In the genomic region with DNA sequence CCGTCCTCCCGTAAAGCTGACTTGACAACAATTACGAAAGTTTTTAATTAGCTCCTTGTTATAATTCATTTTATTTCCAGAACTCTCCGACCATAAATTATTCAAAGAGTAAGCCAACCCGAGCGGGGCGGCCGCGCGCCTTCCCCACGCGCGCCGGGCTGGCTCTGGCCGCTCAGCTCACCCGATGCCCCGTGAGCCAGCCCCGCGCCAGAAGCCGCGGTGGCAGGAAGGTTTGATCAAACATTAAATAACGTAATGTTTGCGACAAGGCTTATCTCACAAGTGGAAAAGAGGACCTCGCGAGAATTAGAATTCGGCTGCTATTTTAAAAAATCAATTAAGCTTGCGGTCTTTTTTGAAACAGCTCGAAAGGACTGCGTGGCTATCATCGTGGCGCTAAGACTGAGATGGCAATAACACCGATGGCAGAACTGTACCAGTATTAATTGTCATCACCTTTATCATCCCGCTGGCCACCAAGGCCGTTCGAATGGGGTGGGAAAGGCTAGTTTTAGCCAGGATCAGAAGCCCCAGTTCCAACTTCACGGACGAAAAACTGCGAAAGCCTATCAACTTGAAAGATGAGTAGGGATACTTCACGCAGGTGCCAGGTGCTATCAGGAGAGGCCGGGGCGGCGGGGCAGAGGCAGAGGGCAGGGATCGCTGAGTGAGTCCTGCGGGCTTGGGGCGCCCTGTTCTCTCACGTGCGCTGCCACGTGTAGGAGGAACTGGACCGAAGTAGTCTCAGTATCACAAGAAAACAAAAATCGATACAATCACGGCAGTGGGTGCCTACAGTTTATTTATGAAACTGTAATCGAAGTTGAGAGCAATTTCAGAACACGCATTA, we compare ENCODE assay signal across 2 cellular contexts.
TF ChIP-seq lines count a peak whose summit lies in the region.

No MANE protein-coding gene starts in this region.

TF ChIP-seq in WTC11, 78 proteins besides CTCF, POLR2A, EP300 and RAD21 (continues in another document):
- TF ChIP-seq, protein P1, sequence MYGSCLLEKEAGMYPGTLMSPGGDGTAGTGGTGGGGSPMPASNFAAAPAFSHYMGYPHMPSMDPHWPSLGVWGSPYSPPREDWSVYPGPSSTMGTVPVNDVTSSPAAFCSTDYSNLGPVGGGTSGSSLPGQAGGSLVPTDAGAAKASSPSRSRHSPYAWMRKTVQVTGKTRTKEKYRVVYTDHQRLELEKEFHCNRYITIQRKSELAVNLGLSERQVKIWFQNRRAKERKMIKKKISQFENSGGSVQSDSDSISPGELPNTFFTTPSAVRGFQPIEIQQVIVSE (CRISPR knock-in tag; IDR thresholded peaks at IDR 0.05; ENCODE audit: borderline replicate concordance): no peak
- no peak for TF ChIP-seq ZNF396 (CRISPR knock-in tag; IDR thresholded peaks at IDR 0.05; ENCODE audit: borderline replicate concordance)
- no peak for TF ChIP-seq NFATC4 (CRISPR knock-in tag; IDR thresholded peaks at IDR 0.05)
- TF ChIP-seq CREM (CRISPR knock-in tag; IDR thresholded peaks at IDR 0.05): no peak
- TF ChIP-seq, protein P2, sequence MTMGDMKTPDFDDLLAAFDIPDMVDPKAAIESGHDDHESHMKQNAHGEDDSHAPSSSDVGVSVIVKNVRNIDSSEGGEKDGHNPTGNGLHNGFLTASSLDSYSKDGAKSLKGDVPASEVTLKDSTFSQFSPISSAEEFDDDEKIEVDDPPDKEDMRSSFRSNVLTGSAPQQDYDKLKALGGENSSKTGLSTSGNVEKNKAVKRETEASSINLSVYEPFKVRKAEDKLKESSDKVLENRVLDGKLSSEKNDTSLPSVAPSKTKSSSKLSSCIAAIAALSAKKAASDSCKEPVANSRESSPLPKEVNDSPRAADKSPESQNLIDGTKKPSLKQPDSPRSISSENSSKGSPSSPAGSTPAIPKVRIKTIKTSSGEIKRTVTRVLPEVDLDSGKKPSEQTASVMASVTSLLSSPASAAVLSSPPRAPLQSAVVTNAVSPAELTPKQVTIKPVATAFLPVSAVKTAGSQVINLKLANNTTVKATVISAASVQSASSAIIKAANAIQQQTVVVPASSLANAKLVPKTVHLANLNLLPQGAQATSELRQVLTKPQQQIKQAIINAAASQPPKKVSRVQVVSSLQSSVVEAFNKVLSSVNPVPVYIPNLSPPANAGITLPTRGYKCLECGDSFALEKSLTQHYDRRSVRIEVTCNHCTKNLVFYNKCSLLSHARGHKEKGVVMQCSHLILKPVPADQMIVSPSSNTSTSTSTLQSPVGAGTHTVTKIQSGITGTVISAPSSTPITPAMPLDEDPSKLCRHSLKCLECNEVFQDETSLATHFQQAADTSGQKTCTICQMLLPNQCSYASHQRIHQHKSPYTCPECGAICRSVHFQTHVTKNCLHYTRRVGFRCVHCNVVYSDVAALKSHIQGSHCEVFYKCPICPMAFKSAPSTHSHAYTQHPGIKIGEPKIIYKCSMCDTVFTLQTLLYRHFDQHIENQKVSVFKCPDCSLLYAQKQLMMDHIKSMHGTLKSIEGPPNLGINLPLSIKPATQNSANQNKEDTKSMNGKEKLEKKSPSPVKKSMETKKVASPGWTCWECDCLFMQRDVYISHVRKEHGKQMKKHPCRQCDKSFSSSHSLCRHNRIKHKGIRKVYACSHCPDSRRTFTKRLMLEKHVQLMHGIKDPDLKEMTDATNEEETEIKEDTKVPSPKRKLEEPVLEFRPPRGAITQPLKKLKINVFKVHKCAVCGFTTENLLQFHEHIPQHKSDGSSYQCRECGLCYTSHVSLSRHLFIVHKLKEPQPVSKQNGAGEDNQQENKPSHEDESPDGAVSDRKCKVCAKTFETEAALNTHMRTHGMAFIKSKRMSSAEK (CRISPR knock-in tag; IDR thresholded peaks at IDR 0.05; ENCODE audit: borderline replicate concordance): no peak
- TF ChIP-seq, protein P3, sequence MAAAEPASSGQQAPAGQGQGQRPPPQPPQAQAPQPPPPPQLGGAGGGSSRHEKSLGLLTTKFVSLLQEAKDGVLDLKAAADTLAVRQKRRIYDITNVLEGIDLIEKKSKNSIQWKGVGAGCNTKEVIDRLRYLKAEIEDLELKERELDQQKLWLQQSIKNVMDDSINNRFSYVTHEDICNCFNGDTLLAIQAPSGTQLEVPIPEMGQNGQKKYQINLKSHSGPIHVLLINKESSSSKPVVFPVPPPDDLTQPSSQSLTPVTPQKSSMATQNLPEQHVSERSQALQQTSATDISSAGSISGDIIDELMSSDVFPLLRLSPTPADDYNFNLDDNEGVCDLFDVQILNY (CRISPR knock-in tag; IDR thresholded peaks at IDR 0.05): no peak
- TF ChIP-seq, protein P4, sequence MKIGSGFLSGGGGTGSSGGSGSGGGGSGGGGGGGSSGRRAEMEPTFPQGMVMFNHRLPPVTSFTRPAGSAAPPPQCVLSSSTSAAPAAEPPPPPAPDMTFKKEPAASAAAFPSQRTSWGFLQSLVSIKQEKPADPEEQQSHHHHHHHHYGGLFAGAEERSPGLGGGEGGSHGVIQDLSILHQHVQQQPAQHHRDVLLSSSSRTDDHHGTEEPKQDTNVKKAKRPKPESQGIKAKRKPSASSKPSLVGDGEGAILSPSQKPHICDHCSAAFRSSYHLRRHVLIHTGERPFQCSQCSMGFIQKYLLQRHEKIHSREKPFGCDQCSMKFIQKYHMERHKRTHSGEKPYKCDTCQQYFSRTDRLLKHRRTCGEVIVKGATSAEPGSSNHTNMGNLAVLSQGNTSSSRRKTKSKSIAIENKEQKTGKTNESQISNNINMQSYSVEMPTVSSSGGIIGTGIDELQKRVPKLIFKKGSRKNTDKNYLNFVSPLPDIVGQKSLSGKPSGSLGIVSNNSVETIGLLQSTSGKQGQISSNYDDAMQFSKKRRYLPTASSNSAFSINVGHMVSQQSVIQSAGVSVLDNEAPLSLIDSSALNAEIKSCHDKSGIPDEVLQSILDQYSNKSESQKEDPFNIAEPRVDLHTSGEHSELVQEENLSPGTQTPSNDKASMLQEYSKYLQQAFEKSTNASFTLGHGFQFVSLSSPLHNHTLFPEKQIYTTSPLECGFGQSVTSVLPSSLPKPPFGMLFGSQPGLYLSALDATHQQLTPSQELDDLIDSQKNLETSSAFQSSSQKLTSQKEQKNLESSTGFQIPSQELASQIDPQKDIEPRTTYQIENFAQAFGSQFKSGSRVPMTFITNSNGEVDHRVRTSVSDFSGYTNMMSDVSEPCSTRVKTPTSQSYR (CRISPR knock-in tag; IDR thresholded peaks at IDR 0.05): no peak
- no peak for TF ChIP-seq ATF1 (CRISPR knock-in tag; IDR thresholded peaks at IDR 0.05)
- TF ChIP-seq, protein P5, sequence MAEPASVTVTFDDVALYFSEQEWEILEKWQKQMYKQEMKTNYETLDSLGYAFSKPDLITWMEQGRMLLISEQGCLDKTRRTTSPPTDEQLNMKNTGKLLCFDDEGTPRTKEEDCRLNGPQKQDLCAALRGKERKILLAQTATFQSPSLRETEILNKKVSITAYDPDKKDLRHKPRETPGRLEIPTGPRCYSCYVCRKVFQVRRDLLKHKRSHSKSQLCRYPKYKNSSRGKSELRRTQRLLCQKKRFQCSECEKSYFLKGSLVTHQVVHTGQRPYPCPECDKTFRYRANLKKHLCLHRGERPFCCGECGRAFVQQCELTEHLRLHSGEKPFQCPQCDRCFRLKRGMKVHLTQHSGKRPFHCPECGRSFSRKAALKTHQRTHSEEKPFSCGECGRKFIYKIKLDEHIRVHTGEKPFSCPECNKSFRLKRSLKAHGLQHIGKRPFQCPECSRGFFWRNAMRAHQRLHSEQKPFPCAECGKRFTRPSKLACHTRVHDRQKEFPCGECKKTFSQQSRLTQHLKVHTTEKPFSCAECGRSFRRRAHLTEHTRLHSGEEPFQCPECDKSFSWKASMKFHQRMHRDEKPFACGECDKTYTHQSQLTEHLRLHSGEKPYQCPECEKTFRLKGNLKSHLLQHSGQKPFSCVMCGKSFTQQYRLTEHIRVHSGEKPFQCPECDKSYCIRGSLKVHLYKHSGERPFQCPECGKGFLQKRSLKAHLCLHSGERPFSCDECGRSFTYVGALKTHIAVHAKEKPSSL (CRISPR knock-in tag; conservative IDR thresholded peaks at IDR 0.05): no peak
- no peak for TF ChIP-seq CREB1 (CRISPR knock-in tag; IDR thresholded peaks at IDR 0.05)
- no peak for TF ChIP-seq HMGA2 (CRISPR knock-in tag; IDR thresholded peaks at IDR 0.05)
- no peak for TF ChIP-seq ZBTB21 (CRISPR knock-in tag; IDR thresholded peaks at IDR 0.05; ENCODE audit: borderline replicate concordance)

TF ChIP-seq in HepG2, 621 proteins besides CTCF, POLR2A, EP300 and RAD21:
- TF ChIP-seq MTF2 (CRISPR knock-in tag; IDR thresholded peaks at IDR 0.05; ENCODE audit: borderline replicate concordance) (no peak), ZNF709 (CRISPR knock-in tag; IDR thresholded peaks at IDR 0.05) (no peak), ARNTL (CRISPR knock-in tag; IDR thresholded peaks at IDR 0.05) (peak; percentile 42; the same call in 1 of the 2 replicates), ERF (CRISPR knock-in tag; IDR thresholded peaks at IDR 0.05) (no peak), ZNF24 (IDR thresholded peaks at IDR 0.05) (no peak), AGO2 (optimal IDR thresholded peaks at IDR 0.05; ENCODE audit: low read depth, low read length) (no peak), CHD2 (IDR thresholded peaks at IDR 0.05; ENCODE audit: low read depth, low read length) (peak; percentile 79), PAWR (CRISPR knock-in tag; IDR thresholded peaks at IDR 0.05; ENCODE audit: borderline replicate concordance) (no peak), JUN (CRISPR knock-in tag; IDR thresholded peaks at IDR 0.05) (no peak)
- TF ChIP-seq, protein P6, sequence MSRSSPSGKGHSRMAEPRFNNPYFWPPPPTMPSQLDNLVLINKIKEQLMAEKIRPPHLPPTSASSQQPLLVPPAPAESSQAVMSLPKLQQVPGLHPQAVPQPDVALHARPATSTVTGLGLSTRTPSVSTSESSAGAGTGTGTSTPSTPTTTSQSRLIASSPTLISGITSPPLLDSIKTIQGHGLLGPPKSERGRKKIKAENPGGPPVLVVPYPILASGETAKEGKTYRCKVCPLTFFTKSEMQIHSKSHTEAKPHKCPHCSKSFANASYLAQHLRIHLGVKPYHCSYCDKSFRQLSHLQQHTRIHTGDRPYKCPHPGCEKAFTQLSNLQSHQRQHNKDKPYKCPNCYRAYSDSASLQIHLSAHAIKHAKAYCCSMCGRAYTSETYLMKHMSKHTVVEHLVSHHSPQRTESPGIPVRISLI (CRISPR knock-in tag; IDR thresholded peaks at IDR 0.05; ENCODE audit: borderline replicate concordance): no peak
